27 cellular contexts compared by ENCODE assay signal in the genomic region with DNA sequence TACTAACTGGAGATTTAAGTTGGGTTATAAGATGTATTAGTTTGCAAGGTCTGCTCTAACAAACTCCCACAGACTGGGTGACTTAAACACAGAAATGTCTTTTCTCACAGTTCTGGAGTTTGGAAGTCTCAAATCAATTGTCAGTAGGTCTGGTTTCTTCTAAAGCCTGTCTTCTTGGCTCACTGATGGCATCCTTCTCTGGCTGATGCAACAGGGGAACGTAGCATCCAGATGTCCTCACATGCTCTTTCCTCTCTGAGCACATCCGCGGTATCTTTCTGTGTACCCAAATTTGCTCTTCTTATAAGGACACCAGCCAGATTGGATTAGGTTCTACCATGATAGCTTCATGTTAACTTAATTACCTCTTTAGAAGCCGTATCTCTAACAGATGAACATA.
DNase-seq lines count a peak whose midpoint lies in the region; ATAC-seq, FAIRE-seq and TF ChIP-seq lines count a peak whose summit lies in the region.
"Had no signal": no experiment of that assay in that cellular context is flagged by ENCODE, and none has a peak within 500 bp of the region (broad histone marks: within the 10 kb centered on the region; RNA-seq: fewer than 3 reads in every experiment).

No MANE protein-coding gene starts in this region.

- TF ChIP-seq EP300 in H1 (IDR thresholded peaks at IDR 0.05; ENCODE audit: borderline replicate concordance in 1 of 2, low read depth in 2 of 2, low read length in 2 of 2), result no peak

- in situ Hi-C loops in GM23248 (cut with MboI), result no loop called here

- H3K79me2 ChIP-seq in GM23248 (ENCODE audit: insufficient read depth), result no peaks in the 10 kb centered on the region
- no peaks in the 10 kb centered on the region for H3K79me2 ChIP-seq in H1 (ENCODE audit: control insufficient read depth in 1 of 2, insufficient read depth in 2 of 2, low read length in 2 of 2)
- no peaks in the 10 kb centered on the region for H3K79me2 ChIP-seq in mesendoderm (ENCODE audit: control insufficient read depth, insufficient read depth, low read length)

- H3K4ac ChIP-seq in H1 (replicated peaks; ENCODE audit: insufficient read length, low read depth, low read length), result no peak overlapping the region
- no peak overlapping the region for H3K4ac ChIP-seq in mesendoderm (ENCODE audit: low read depth, low read length)

- intact Hi-C loops in mucosa of descending colon (cut with DNase I, micrococcal nuclease) (no loop called here), left cardiac atrium (cut with DNase I) (no loop called here)

- no peak for FAIRE-seq in H1 (lab: Jason Lieb, UNC)
- FAIRE-seq: GM12891 had no signal

- 10 to 12% methylated on average over 4 of the region's 4 CpGs for WGBS in GM23248 (ENCODE audit: low coverage in 1 of 2, low lambda C conversion rate in 2 of 2, missing lambda C conversion rate in 2 of 2), 2 experiments
- 93% methylated on average over 4 of the region's 4 CpGs; no CpG with 5 or more reads in 1 of the 2 experiments for WGBS in H1 (ENCODE audit: extremely low coverage in 1 of 2, insufficient coverage in 1 of 2, insufficient read length in 1 of 2, insufficient replicate concordance in 2 of 2, low coverage in 1 of 2, low lambda C conversion rate in 2 of 2, missing lambda C conversion rate in 1 of 2), 2 experiments
- WGBS in mesendoderm (ENCODE audit: extremely low coverage, insufficient coverage, low lambda C conversion rate), result no CpG with 5 or more reads among the region's 4 CpGs

- H3K4me2 ChIP-seq in GM23248 (ENCODE audit: unreplicated experiment) (no peak overlapping the region), H1 (ENCODE audit: insufficient read depth in 1 of 2, low read depth in 2 of 2, low read length in 2 of 2) (no peak overlapping the region), mesendoderm (ENCODE audit: low read length) (no peak overlapping the region)
- H3K4me2 ChIP-seq: KMS-11 had no signal

- H3K9me2 ChIP-seq in GM23248 (ENCODE audit: insufficient read depth), result no peaks in the 10 kb centered on the region; the same call in 1 of the 2 replicates

- POLR2A ChIA-PET in H1 (lab: Charles Lee; ENCODE audit: partially characterized antibody), result no interaction called here

- H2BK15ac ChIP-seq in H1 (ENCODE audit: low read length) (no peak overlapping the region), mesendoderm (replicated peaks; ENCODE audit: low read depth) (no peak overlapping the region)

- no peak overlapping the region for H3K56ac ChIP-seq in H1 (replicated peaks; ENCODE audit: insufficient read length, low read depth, low read length)
- no peak overlapping the region for H3K56ac ChIP-seq in mesendoderm (ENCODE audit: low read length)

- H3K4me1 ChIP-seq in GM23248 (ENCODE audit: insufficient read depth) (peaks cover 11% of the 10 kb centered on the region; the same call in 1 of the 2 replicates), H1 (replicated peaks in 1 of 4; ENCODE audit: control insufficient read depth in 3 of 4, insufficient read depth in 4 of 4, low read length in 3 of 4) (no peaks in the 10 kb centered on the region), mesendoderm (ENCODE audit: control insufficient read depth, low read depth, low read length) (no peaks in the 10 kb centered on the region), mucosa of descending colon (ENCODE audit: low read depth) (no peaks in the 10 kb centered on the region)
- H3K4me1 ChIP-seq: HAP-1 had no signal

- no peak overlapping the region for H3K27ac ChIP-seq in GM23248
- H3K27ac ChIP-seq in H1 (ENCODE audit: low read depth, low read length), result no peak overlapping the region
- H3K27ac ChIP-seq in mesendoderm (ENCODE audit: low read depth, low read length), result no peak overlapping the region
- H3K27ac ChIP-seq: KMS-11 had no signal

- H2AFZ ChIP-seq in GM23248, result peak overlapping the region; percentile 82
- H2AFZ ChIP-seq in H1 (ENCODE audit: low read length), result peak overlapping the region; percentile 77; the same call in 1 of the 2 replicates

- no peak overlapping the region; the same call in 1 of the 2 replicates for H2BK12ac ChIP-seq in H1 (ENCODE audit: low read depth, low read length)

- TF ChIP-seq CTCF in AG10803 (conservative IDR thresholded peaks at IDR 0.05; ENCODE audit: low read length) (no peak), H1 (IDR thresholded peaks at IDR 0.05; ENCODE audit: control extremely low read depth in 1 of 3, insufficient read depth in 1 of 3, low read depth in 1 of 3, low read length in 3 of 3) (no peak), mucosa of descending colon (IDR thresholded peaks at IDR 0.05) (no peak)

- H3K9ac ChIP-seq in GM23248 (no peak overlapping the region), H1 (replicated peaks in 1 of 4; ENCODE audit: extremely low read depth in 1 of 4, low read depth in 3 of 4, low read length in 3 of 4) (no peak overlapping the region), mesendoderm (ENCODE audit: low read length) (no peak overlapping the region)
- H3K9ac ChIP-seq: KMS-11 had no signal

- H3K23me2 ChIP-seq in H1 (ENCODE audit: low read depth, low read length), result no peaks in the 10 kb centered on the region

- no peaks in the 10 kb centered on the region for H3K27me3 ChIP-seq in GM23248 (replicated peaks; ENCODE audit: insufficient read depth)
- peaks cover 0 to 1% (median 0%) of the 10 kb centered on the region in 4 experiments; a peak in 1 of 7 replicates for H3K27me3 ChIP-seq in H1 (replicated peaks in 1 of 4; ENCODE audit: control insufficient read depth in 3 of 4, extremely low read depth in 1 of 4, insufficient read depth in 3 of 4, low read length in 3 of 4)
- no peaks in the 10 kb centered on the region for H3K27me3 ChIP-seq in mesendoderm (ENCODE audit: insufficient read depth, low read length, poor library complexity)

- CTCF ChIA-PET in H1 (lab: Charles Lee; ENCODE audit: partially characterized antibody), result no interaction called here

- H2AK5ac ChIP-seq in H1 (ENCODE audit: low read depth, low read length) (no peak overlapping the region), mesendoderm (ENCODE audit: low read length) (no peak overlapping the region)

- TF ChIP-seq RAD21 in H1 (IDR thresholded peaks at IDR 0.05 in 1 of 2, conservative IDR thresholded peaks at IDR 0.05 in 1 of 2; ENCODE audit: low read depth in 2 of 2, low read length in 2 of 2), result no peak

- H3K79me1 ChIP-seq in H1 (ENCODE audit: low read depth, low read length), result no peaks in the 10 kb centered on the region
- H3K79me1 ChIP-seq in mesendoderm (ENCODE audit: low read length), result no peaks in the 10 kb centered on the region

- H3K14ac ChIP-seq in H1 (ENCODE audit: insufficient read length), result no peak overlapping the region

- H2BK20ac ChIP-seq in H1 (ENCODE audit: low read length), result no peak overlapping the region

- H2BK5ac ChIP-seq in H1 (ENCODE audit: low read depth, low read length) (no peak overlapping the region), mesendoderm (ENCODE audit: low read length) (no peak overlapping the region)

- H4K8ac ChIP-seq in H1 (ENCODE audit: extremely low read depth, insufficient read depth, low read length) (no peak overlapping the region), mesendoderm (ENCODE audit: low read depth, low read length) (no peak overlapping the region)

- H3K9me3 ChIP-seq in GM23248 (ENCODE audit: low read depth) (no peaks in the 10 kb centered on the region), H1 (ENCODE audit: insufficient read depth in 2 of 2, low read depth in 1 of 2, low read length in 1 of 2) (no peaks in the 10 kb centered on the region), mucosa of descending colon (no peaks in the 10 kb centered on the region)
- H3K9me3 ChIP-seq: HAP-1 had no signal

- H4K20me1 ChIP-seq in GM23248 (ENCODE audit: insufficient read depth) (no peaks in the 10 kb centered on the region), H1 (replicated peaks in 1 of 2; ENCODE audit: control insufficient read depth in 1 of 2, insufficient read depth in 2 of 2, low read length in 2 of 2) (no peaks in the 10 kb centered on the region)

- H3K36me3 ChIP-seq in GM23248 (ENCODE audit: low read depth) (no peaks in the 10 kb centered on the region), H1 (ENCODE audit: control insufficient read depth in 2 of 4, insufficient read depth in 4 of 4, low read length in 3 of 4) (no peaks in the 10 kb centered on the region), mesendoderm (ENCODE audit: control insufficient read depth, insufficient read depth, low read length) (no peaks in the 10 kb centered on the region), mucosa of descending colon (ENCODE audit: low read depth) (no peaks in the 10 kb centered on the region)
- H3K36me3 ChIP-seq: HAP-1 had no signal

- ATAC-seq in mucosa of descending colon (no peak), GM18907 (IDR thresholded peaks at IDR 0.05; ENCODE audit: unreplicated experiment) (no peak), left cardiac atrium (no peak)
- ATAC-seq: PC-3, SK-N-SH treated with all-trans-retinoic acid at 6 μM for 48 hours had no signal

- no peak overlapping the region for H3K4me3 ChIP-seq in AG10803 (ENCODE audit: low read length)
- no peak overlapping the region for H3K4me3 ChIP-seq in GM23248
- no peak overlapping the region for H3K4me3 ChIP-seq in H1 (ENCODE audit: extremely low read depth in 1 of 4, insufficient read depth in 2 of 4, low read depth in 3 of 4, low read length in 4 of 4)
- H3K4me3 ChIP-seq in mesendoderm (ENCODE audit: low read length), result no peak overlapping the region
- H3K4me3 ChIP-seq in mucosa of descending colon, result no peak overlapping the region
- H3K4me3 ChIP-seq: HAP-1 had no signal

- H4K5ac ChIP-seq in H1 (ENCODE audit: insufficient read length, low read depth, low read length) (no peak overlapping the region), mesendoderm (ENCODE audit: low read length) (no peak overlapping the region)

- DNase-seq in AG10803 (ENCODE audit: low read depth) (peak; percentile 68), GM23248 (peak; percentile 41), H1 (ENCODE audit: low read depth in 1 of 2, low spot score in 2 of 2) (no peak), mesendoderm (peak; percentile 1), mucosa of descending colon (no peak), left cardiac atrium (no peak)
- DNase-seq: 8988T; C1 segment of cervical spinal cord; CD4-positive, alpha-beta memory T cell; COR-L47; DMS53; HFFc6; IMR-90; MM.1S; NCI-H1048; NCI-H1417 treated with DMSO at 0.1 percent for 48 hours; NCI-H1694 treated with DMSO at 0.1 percent for 48 hours; NCI-H2081 treated with DMSO at 0.1 percent for 48 hours; NCI-H2171; NCI-H226; NCI-H510A treated with DMSO at 0.1 percent for 48 hours; PC-3 had no signal

- no peak for TF ChIP-seq POLR2A in H1 (IDR thresholded peaks at IDR 0.05; ENCODE audit: control extremely low read depth in 1 of 2, low read depth in 2 of 2, low read length in 2 of 2)

- H3K23ac ChIP-seq in H1 (ENCODE audit: insufficient read length) (no peak overlapping the region), mesendoderm (ENCODE audit: low read length) (no peak overlapping the region)

- no peak overlapping the region for H4K91ac ChIP-seq in H1 (replicated peaks; ENCODE audit: insufficient read length, low read length)

- no peak overlapping the region for H3K18ac ChIP-seq in H1 (ENCODE audit: extremely low read depth, low read length)
- no peak overlapping the region for H3K18ac ChIP-seq in mesendoderm (ENCODE audit: low read length)

- H3F3A ChIP-seq in GM23248 (ENCODE audit: insufficient read depth), result no peaks in the 10 kb centered on the region

- H2BK120ac ChIP-seq in H1 (replicated peaks; ENCODE audit: low read depth, low read length), result no peak overlapping the region
- no peak overlapping the region for H2BK120ac ChIP-seq in mesendoderm (ENCODE audit: low read depth, low read length)

Comparison
In these comparisons a context has a peak if more than half of its experiments do, and no peak if none do; other contexts are left out.
1. DNase-seq: peak in AG10803 (single experiment), GM23248 (single experiment) and mesendoderm (single experiment); none in H1 (0 of 2), mucosa of descending colon (0 of 3) and left cardiac atrium (single experiment).